In genomic region chrX:121221321-121221977, GRCh38 we compare ENCODE assay signal across 27 cellular contexts.
"Had no signal": no experiment of that assay in that cellular context is flagged by ENCODE, and none has a peak within 500 bp of the region (broad histone marks: within the 10 kb centered on the region; RNA-seq: fewer than 3 reads in every experiment).

No MANE protein-coding gene starts in this region.

- H3K36me3 ChIP-seq: adrenal gland, SJCRH30 had no signal

- ATAC-seq: activated CD4-positive, alpha-beta T cell treated with anti-CD3 and anti-CD28 coated beads for 36 hours; activated CD4-positive, CD25-positive, alpha-beta regulatory T cell treated with anti-CD3 and anti-CD28 coated beads, Interleukin-2, amount 50 U/mL, for 24 hours; activated naive CD4-positive, alpha-beta T cell treated with anti-CD3 and anti-CD28 coated beads, Interleukin-2, amount 50 U/mL, for 72 hours; activated T-cell treated with anti-CD3 and anti-CD28 coated beads, Interleukin-2, amount 50 U/mL, for 4 hours; Panc1; WTC11 had no signal

- H3K27me3 ChIP-seq: adrenal gland, SJCRH30 had no signal

- H3K4me3 ChIP-seq: adrenal gland, SJCRH30, SK-N-MC had no signal

- H3K9me3 ChIP-seq: adrenal gland, SJCRH30 had no signal

- DNase-seq: activated CD4-positive, alpha-beta memory T cell treated with anti-CD3 and anti-CD28 coated beads for 36 hours; activated CD4-positive, alpha-beta T cell treated with anti-CD3 and anti-CD28 coated beads for 36 hours; activated CD4-positive, alpha-beta T cell treated with anti-CD3 and anti-CD28 coated beads, Interleukin-2, amount 10 ng/mL, durations not matched to agents 7 days and 5 days; activated CD8-positive, alpha-beta memory T cell treated with anti-CD3 and anti-CD28 coated beads, Interleukin-2, amount 50 U/mL, for 4 hours; activated gamma-delta T cell treated with Interleukin-2 at 50 U/mL for 16 hours; activated naive CD4-positive, alpha-beta T cell treated with anti-CD3 and anti-CD28 coated beads for 36 hours; activated T-cell treated with anti-CD3 and anti-CD28 coated beads for 4 hours; activated T-cell treated with anti-CD3 and anti-CD28 coated beads, Interleukin-2, amount 50 U/mL, for 4 hours; central memory CD4-positive, alpha-beta T cell; NCI-H1092 treated with DMSO at 0.1 percent for 48 hours; NCI-H1417; NCI-H146; NCI-H187; NCI-H2029 treated with DMSO at 0.1 percent for 48 hours; NCI-H2107; NCI-H2171; NCI-H2227 treated with DMSO at 0.1 percent for 48 hours; NCI-H446; NCI-H510A treated with DMSO at 0.1 percent for 48 hours; SHP77; SJCRH30 had no signal
